In genomic region chr10:89837173-89838001, GRCh38 we compare ENCODE assay signal across 8 cellular contexts.
DNase-seq lines count a peak whose midpoint lies in the region; ATAC-seq and TF ChIP-seq lines count a peak whose summit lies in the region.

No MANE protein-coding gene starts in this region.

- ATAC-seq in HG02759 (IDR thresholded peaks at IDR 0.05; ENCODE audit: unreplicated experiment) (peak; percentile 68), psoas muscle (peak in 1 of 4 donors; percentile 22), HG03095 (IDR thresholded peaks at IDR 0.05; ENCODE audit: unreplicated experiment) (no peak)

- H3K4me1 ChIP-seq in psoas muscle: no peaks in the 10 kb centered on the region

- H3K36me3 ChIP-seq in psoas muscle (ENCODE audit: insufficient read depth in 1 of 2, low read depth in 1 of 2): no peaks in the 10 kb centered on the region

- WGBS in psoas muscle, 3 donors: 6 to 7% (median 7%) methylated on average over 49 to 60 of the region's 60 CpGs

- H3K4me3 ChIP-seq in fibroblast of mammary gland (ENCODE audit: control insufficient read depth, low read depth, low read length) (peak overlapping the region; percentile 51), psoas muscle (peak overlapping the region; percentile 65)

- H3K27me3 ChIP-seq in psoas muscle (ENCODE audit: insufficient read depth in 3 of 3, low read length in 2 of 3): peaks cover 0 to 26% (median 9%) of the 10 kb centered on the region in 3 donors

- DNase-seq in DMS153 (lab: John Stamatoyannopoulos, UW): peak; percentile 11
- peak; percentile 67 for DNase-seq in activated CD8-positive, alpha-beta memory T cell treated with anti-CD3 and anti-CD28 coated beads, Interleukin-2, amount 50 U/mL, for 48 hours
- DNase-seq in fibroblast of mammary gland (ENCODE audit: low read depth): peak; percentile 16
- DNase-seq in psoas muscle: peak in 1 of 2 donors; percentile 51
- no peak for DNase-seq in HuH-7.5 (ENCODE audit: low spot score)
- DNase-seq in COLO829 (ENCODE audit: low spot score): no peak

- no peak overlapping the region for H3K27ac ChIP-seq in psoas muscle

- intact Hi-C loops in psoas muscle (cut with DNase I): no loop called here

- H3K9me3 ChIP-seq in psoas muscle: no peaks in the 10 kb centered on the region

- TF ChIP-seq CTCF in fibroblast of mammary gland (conservative IDR thresholded peaks at IDR 0.05; ENCODE audit: control insufficient read depth, insufficient read depth, low read depth, low read length): no peak
- no peak for TF ChIP-seq CTCF in psoas muscle (IDR thresholded peaks at IDR 0.05)

Comparison
In these comparisons a context has a peak if more than half of its experiments do, and no peak if none do; other contexts are left out.
1. DNase-seq: peak in DMS153 (single experiment), activated CD8-positive, alpha-beta memory T cell treated with anti-CD3 and anti-CD28 coated beads, Interleukin-2, amount 50 U/mL, for 48 hours (single experiment) and fibroblast of mammary gland (single experiment); none in HuH-7.5 (single experiment) and COLO829 (single experiment).